Comparison of ENCODE assay signal across 8 cellular contexts in genomic region chr4:184282895-184283654, GRCh38.
DNase-seq lines count a peak whose midpoint lies in the region; ATAC-seq and TF ChIP-seq lines count a peak whose summit lies in the region.

No MANE protein-coding gene starts in this region.

- no peaks in the 10 kb centered on the region for H3K9me3 ChIP-seq in CD4-positive, alpha-beta memory T cell (ENCODE audit: control insufficient read depth in 1 of 2, low read length in 2 of 2)
- no peaks in the 10 kb centered on the region for H3K9me3 ChIP-seq in WERI-Rb-1 (ENCODE audit: severe bottlenecking)

- DNase-seq in CD4-positive, alpha-beta memory T cell = no peak
- DNase-seq in activated CD8-positive, alpha-beta T cell treated with anti-CD3 and anti-CD28 coated beads for 36 hours = peak; percentile 74
- peak; percentile 68 for DNase-seq in stimulated activated naive B cell treated with anti-CD40 and anti-IgM and Interleukin-4, amounts not matched to agents 10 μg/mL and 1 μg/mL and 100 μg/mL, for 72 hours
- DNase-seq in KBM-7 (no peak), WERI-Rb-1 (no peak), NCI-H128 (lab: John Stamatoyannopoulos, UW; ENCODE audit: unreplicated experiment) (no peak)

- peak; percentile 7 for TF ChIP-seq CTCF in activated CD8-positive, alpha-beta T cell treated with anti-CD3 and anti-CD28 coated beads for 36 hours (IDR thresholded peaks at IDR 0.05)
- TF ChIP-seq CTCF in WERI-Rb-1 (IDR thresholded peaks at IDR 0.05; ENCODE audit: low read depth, low read length) = no peak

- peaks cover 0 to 2% (median 0%) of the 10 kb centered on the region in 8 donors for H3K9me3 Mint-ChIP-seq in CD4-positive, alpha-beta memory T cell
- H3K9me3 Mint-ChIP-seq in activated CD8-positive, alpha-beta T cell treated with anti-CD3 and anti-CD28 coated beads for 36 hours = peaks cover 2% of the 10 kb centered on the region
- H3K9me3 Mint-ChIP-seq in stimulated activated naive B cell treated with anti-CD40 and anti-IgM and Interleukin-4, amounts not matched to agents 10 μg/mL and 1 μg/mL and 100 μg/mL, for 72 hours = peaks cover 4% of the 10 kb centered on the region in 2 donors

- H3K4me3 Mint-ChIP-seq in CD4-positive, alpha-beta memory T cell = peak overlapping the region in 2 of 8 donors; percentile 24 to 26
- peak overlapping the region; percentile 34 for H3K4me3 Mint-ChIP-seq in activated CD8-positive, alpha-beta T cell treated with anti-CD3 and anti-CD28 coated beads for 36 hours
- H3K4me3 Mint-ChIP-seq in stimulated activated naive B cell treated with anti-CD40 and anti-IgM and Interleukin-4, amounts not matched to agents 10 μg/mL and 1 μg/mL and 100 μg/mL, for 72 hours = peak overlapping the region; percentile 62 to 67

- no peaks in the 10 kb centered on the region for H3K36me3 Mint-ChIP-seq in CD4-positive, alpha-beta memory T cell
- peaks cover 2% of the 10 kb centered on the region for H3K36me3 Mint-ChIP-seq in activated CD8-positive, alpha-beta T cell treated with anti-CD3 and anti-CD28 coated beads for 36 hours (ENCODE audit: low read depth)
- H3K36me3 Mint-ChIP-seq in stimulated activated naive B cell treated with anti-CD40 and anti-IgM and Interleukin-4, amounts not matched to agents 10 μg/mL and 1 μg/mL and 100 μg/mL, for 72 hours = peaks cover 11 to 24% of the 10 kb centered on the region in 2 donors

- CTCF ChIA-PET in CD4-positive, alpha-beta memory T cell (lab: Charles Lee; ENCODE audit: partially characterized antibody) = interaction anchor here (0.9 to 4.2 kb wide), 3 partner anchors 10 to 19 kb away, joined by 4 to 30 read pairs (median 4); no protein-coding TSS in a partner anchor
- CTCF ChIA-PET in activated CD8-positive, alpha-beta T cell treated with anti-CD3 and anti-CD28 coated beads for 36 hours (lab: Charles Lee) = interaction anchor here (0.6 to 7.4 kb wide), 24 partner anchors 10 to 262 kb away, joined by 3 to 89 read pairs (median 4); no protein-coding TSS in a partner anchor

- POLR2A ChIA-PET in CD4-positive, alpha-beta memory T cell (lab: Charles Lee; ENCODE audit: partially characterized antibody) = interaction anchor here (0.7 to 3.6 kb wide), 5 partner anchors 15 to 326 kb away, joined by 3 to 35 read pairs (median 4); no protein-coding TSS in a partner anchor
- POLR2A ChIA-PET in activated CD8-positive, alpha-beta T cell treated with anti-CD3 and anti-CD28 coated beads for 36 hours (lab: Charles Lee) = interaction anchor here (0.6 to 5.5 kb wide), 13 partner anchors 9 to 365 kb away, joined by 3 to 48 read pairs (median 4); partner anchors contain the start of gene CASP3

- peak overlapping the region; percentile 13 for H3K27ac ChIP-seq in CD4-positive, alpha-beta memory T cell (ENCODE audit: low read depth, low read length)
- H3K27ac ChIP-seq in WERI-Rb-1 = no peak overlapping the region

- peak; percentile 60 for TF ChIP-seq POLR2A in GM18951 (IDR thresholded peaks at IDR 0.05; ENCODE audit: extremely low read depth, insufficient read depth, insufficient read length)

- intact Hi-C loops in CD4-positive, alpha-beta memory T cell (cut with micrococcal nuclease) = loop anchor here (5.0 kb wide), 1 partner anchor 189 kb away; the partner anchor contains the start of gene IRF2
- intact Hi-C loops in activated CD8-positive, alpha-beta T cell treated with anti-CD3 and anti-CD28 coated beads for 36 hours (cut with micrococcal nuclease) = loop anchor here (5.0 to 10.0 kb wide), 4 partner anchors 34 to 452 kb away; partner anchors contain the start of genes CENPU and IRF2

- no peaks in the 10 kb centered on the region for H3K27me3 Mint-ChIP-seq in CD4-positive, alpha-beta memory T cell
- H3K27me3 Mint-ChIP-seq in activated CD8-positive, alpha-beta T cell treated with anti-CD3 and anti-CD28 coated beads for 36 hours = no peaks in the 10 kb centered on the region
- no peaks in the 10 kb centered on the region for H3K27me3 Mint-ChIP-seq in stimulated activated naive B cell treated with anti-CD40 and anti-IgM and Interleukin-4, amounts not matched to agents 10 μg/mL and 1 μg/mL and 100 μg/mL, for 72 hours

- H3K36me3 ChIP-seq in CD4-positive, alpha-beta memory T cell (ENCODE audit: insufficient read depth, low read length) = no peaks in the 10 kb centered on the region
- H3K36me3 ChIP-seq in WERI-Rb-1 = no peaks in the 10 kb centered on the region

- no peak overlapping the region for H3K4me3 ChIP-seq in CD4-positive, alpha-beta memory T cell (ENCODE audit: low read length in 2 of 2)
- no peak overlapping the region for H3K4me3 ChIP-seq in WERI-Rb-1 (ENCODE audit: low read depth, low read length)

- in situ Hi-C loops in GM18951 (cut with MboI; ENCODE audit: low sequenced_read_pairs, unreplicated experiment) = no loop called here
- in situ Hi-C loops in KBM-7 (cut with MboI; ENCODE audit: low pct_unique_long_range_greater_than_20kb, low sequenced_read_pairs) = no loop called here

- peak overlapping the region in 4 of 7 donors; percentile 18 to 83 (median 72) for H3K27ac Mint-ChIP-seq in CD4-positive, alpha-beta memory T cell
- peak overlapping the region; percentile 96 for H3K27ac Mint-ChIP-seq in activated CD8-positive, alpha-beta T cell treated with anti-CD3 and anti-CD28 coated beads for 36 hours
- peak overlapping the region; percentile 96 for H3K27ac Mint-ChIP-seq in stimulated activated naive B cell treated with anti-CD40 and anti-IgM and Interleukin-4, amounts not matched to agents 10 μg/mL and 1 μg/mL and 100 μg/mL, for 72 hours

- peaks cover 43% of the 10 kb centered on the region for H3K4me1 ChIP-seq in CD4-positive, alpha-beta memory T cell (ENCODE audit: insufficient read depth, low read length)

- no peaks in the 10 kb centered on the region for H3K27me3 ChIP-seq in CD4-positive, alpha-beta memory T cell (ENCODE audit: insufficient read depth, low read length)
- H3K27me3 ChIP-seq in WERI-Rb-1 (ENCODE audit: insufficient read depth, low read depth, severe bottlenecking) = no peaks in the 10 kb centered on the region

- ATAC-seq in HG03095 (IDR thresholded peaks at IDR 0.05; ENCODE audit: unreplicated experiment) = peak; percentile 52
- ATAC-seq in activated CD8-positive, alpha-beta T cell treated with anti-CD3 and anti-CD28 coated beads for 36 hours = peak; percentile 32
- peak; percentile 75 to 79 for ATAC-seq in stimulated activated naive B cell treated with anti-CD40 and anti-IgM and Interleukin-4, amounts not matched to agents 10 μg/mL and 1 μg/mL and 100 μg/mL, for 72 hours (replicated peaks)

- peaks cover 31 to 55% (median 43%) of the 10 kb centered on the region in 4 donors for H3K4me1 Mint-ChIP-seq in CD4-positive, alpha-beta memory T cell
- H3K4me1 Mint-ChIP-seq in activated CD8-positive, alpha-beta T cell treated with anti-CD3 and anti-CD28 coated beads for 36 hours (ENCODE audit: low read depth) = peaks cover 70% of the 10 kb centered on the region
- H3K4me1 Mint-ChIP-seq in stimulated activated naive B cell treated with anti-CD40 and anti-IgM and Interleukin-4, amounts not matched to agents 10 μg/mL and 1 μg/mL and 100 μg/mL, for 72 hours = peaks cover 57 to 89% of the 10 kb centered on the region in 2 donors

Comparison
In these comparisons a context has a peak if more than half of its experiments do, and no peak if none do; other contexts are left out.
1. DNase-seq: peak in activated CD8-positive, alpha-beta T cell treated with anti-CD3 and anti-CD28 coated beads for 36 hours (single experiment) and stimulated activated naive B cell treated with anti-CD40 and anti-IgM and Interleukin-4, amounts not matched to agents 10 μg/mL and 1 μg/mL and 100 μg/mL, for 72 hours (single experiment); none in CD4-positive, alpha-beta memory T cell (0 of 5), KBM-7 (single experiment), WERI-Rb-1 (single experiment) and NCI-H128 (single experiment).
2. Peak in every context shown above with its lines, with median percentiles within 50 percentile points of each other: H3K27ac Mint-ChIP-seq and ATAC-seq.